1 cellular context compared by ENCODE assay signal in the genomic region with DNA sequence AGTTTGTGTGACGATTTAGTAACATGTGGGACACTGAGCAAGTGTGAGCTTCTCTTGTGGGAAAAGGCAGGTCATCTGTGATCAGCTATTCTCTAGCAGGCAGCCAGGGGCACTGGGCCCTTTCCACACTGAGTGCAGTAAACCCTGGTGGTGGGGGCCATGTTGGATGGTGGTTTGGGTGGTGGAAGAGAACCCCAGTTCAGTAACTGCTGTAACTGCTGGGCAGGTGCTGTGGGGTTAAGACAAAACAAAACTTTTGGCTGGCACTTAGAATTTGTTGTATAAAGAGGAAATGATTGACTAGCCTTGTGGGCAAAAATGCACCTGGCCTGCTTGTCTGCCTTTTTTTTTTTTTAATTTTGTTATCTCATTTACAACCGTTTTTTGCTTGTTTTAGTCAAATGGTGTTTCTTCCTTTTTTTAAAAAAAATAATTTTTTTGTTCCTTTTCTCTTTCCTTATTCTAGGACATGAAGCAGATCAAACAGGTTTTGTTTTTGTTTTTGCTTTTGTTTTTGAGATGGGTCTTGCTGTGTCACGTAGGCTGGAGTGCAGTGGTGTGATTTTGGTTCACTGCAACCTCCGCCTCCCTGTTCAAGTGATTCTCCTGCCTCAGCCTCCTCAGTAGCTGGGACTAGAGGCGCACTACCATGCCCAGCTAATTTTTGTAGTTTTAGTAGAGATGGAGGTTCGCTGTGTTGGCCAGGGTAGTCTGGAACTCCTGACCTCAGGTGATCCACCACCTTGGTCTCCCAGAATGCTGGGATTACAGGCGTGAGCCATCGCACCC.
TF ChIP-seq lines count a peak whose summit lies in the region.

No MANE protein-coding gene starts in this region.

TF ChIP-seq in HepG2, 621 proteins besides CTCF, POLR2A, EP300 and RAD21:
- peak; percentile 70 for TF ChIP-seq RBM22 (optimal IDR thresholded peaks at IDR 0.05; ENCODE audit: low read length)
- no peak for TF ChIP-seq RARG (CRISPR knock-in tag; IDR thresholded peaks at IDR 0.05; ENCODE audit: low read depth)
TF ChIP-seq in HepG2: peak in this region for 1.
